17 cellular contexts compared by ENCODE assay signal in the genomic region with DNA sequence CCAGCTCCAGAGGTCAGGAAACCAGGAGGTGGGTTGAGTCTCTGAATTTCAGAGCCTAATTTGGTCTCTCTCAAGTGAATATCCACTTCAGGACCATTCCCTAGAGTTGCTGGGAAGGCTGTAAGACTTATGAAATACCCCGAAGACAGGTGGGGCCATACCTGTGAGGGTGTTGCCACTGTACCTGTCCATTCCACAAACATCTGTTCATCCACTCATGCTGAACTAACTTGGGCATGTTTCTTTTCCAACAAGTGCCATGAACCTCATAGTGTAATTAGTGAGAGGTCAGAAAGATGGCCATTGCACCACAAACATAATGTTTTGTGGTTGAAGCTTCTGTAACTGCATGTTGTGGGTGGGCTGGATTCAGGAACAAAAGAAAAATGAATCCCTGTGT. TPM values are rescaled to one million over a fixed set of nuclear protein-coding genes. Genes with fewer than 3 reads are reported as not detected.
DNase-seq lines count a peak whose midpoint lies in the region; ATAC-seq, FAIRE-seq and TF ChIP-seq lines count a peak whose summit lies in the region.
"Had no signal": no experiment of that assay in that cellular context is flagged by ENCODE, and none has a peak within 500 bp of the region (broad histone marks: within the 10 kb centered on the region; RNA-seq: fewer than 3 reads in every experiment).

No MANE protein-coding gene starts in this region.

- CTCF ChIA-PET in activated CD8-positive, alpha-beta T cell treated with anti-CD3 and anti-CD28 coated beads for 36 hours (lab: Charles Lee), result interaction anchor here (0.8 to 2.5 kb wide), 5 partner anchors 9 to 81 kb away, joined by 3 to 14 read pairs (median 4); no protein-coding TSS in a partner anchor
- CTCF ChIA-PET in activated CD8-positive, alpha-beta T cell treated with anti-CD3 and anti-CD28 coated beads, Interleukin-2, amount 10 ng/mL, durations not matched to agents 7 days and 5 days (lab: Charles Lee), result interaction anchor here (0.7 to 3.6 kb wide), 4 partner anchors 18 to 81 kb away, joined by 3 to 14 read pairs (median 8); no protein-coding TSS in a partner anchor
- CTCF ChIA-PET in K562 (lab: Yijun Ruan, JAX; ENCODE audit: low intra/inter-chr PET ratio), result no interaction called here

- H3K79me2 ChIP-seq in Loucy (ENCODE audit: insufficient read depth, low read length), result peaks cover 100% of the 10 kb centered on the region
- peaks cover 100% of the 10 kb centered on the region for H3K79me2 ChIP-seq in K562 (ENCODE audit: control insufficient read depth, insufficient read depth, low read length)
- peaks cover 57% of the 10 kb centered on the region for H3K79me2 ChIP-seq in trophoblast cell (ENCODE audit: control insufficient read depth, insufficient read depth, low read length, poor library complexity)

- no peak overlapping the region for H2BK12ac ChIP-seq in trophoblast cell (ENCODE audit: low read length)

- H3K4me3 ChIP-seq in Loucy (ENCODE audit: low read length, poor library complexity, severe bottlenecking) (peak overlapping the region; percentile 22), K562 (no peak overlapping the region), trophoblast cell (ENCODE audit: low read depth, low read length) (no peak overlapping the region), spleen (no peak overlapping the region)
- H3K4me3 ChIP-seq: A549, right atrium auricular region had no signal

- no peak overlapping the region for H4K8ac ChIP-seq in trophoblast cell (ENCODE audit: low read depth, low read length)

- H3K4me2 ChIP-seq in Loucy (ENCODE audit: low read depth, low read length, poor library complexity, severe bottlenecking), result peak overlapping the region; percentile 63
- H3K4me2 ChIP-seq in K562 (ENCODE audit: insufficient read depth, low read length), result no peak overlapping the region
- no peak overlapping the region for H3K4me2 ChIP-seq in trophoblast cell (ENCODE audit: low read length)
- H3K4me2 ChIP-seq: A549 had no signal

- no peak overlapping the region for H4K12ac ChIP-seq in trophoblast cell (ENCODE audit: low read depth, low read length)

- H3K9me2 ChIP-seq in Loucy (replicated peaks; ENCODE audit: low read depth, low read length), result no peaks in the 10 kb centered on the region

- peak overlapping the region; percentile 96 for H3K4ac ChIP-seq in trophoblast cell (ENCODE audit: low read depth, low read length)

- peaks cover 89% of the 10 kb centered on the region for H4K20me1 ChIP-seq in Loucy (ENCODE audit: insufficient read depth, low read length, poor library complexity, severe bottlenecking)
- peaks cover 61% of the 10 kb centered on the region for H4K20me1 ChIP-seq in K562 (replicated peaks; ENCODE audit: control insufficient read depth, insufficient read depth, low read length)

- H3K4me1 ChIP-seq in Loucy (ENCODE audit: insufficient read depth, low read length, poor library complexity, severe bottlenecking) (peaks cover 48% of the 10 kb centered on the region), K562 (replicated peaks in 1 of 2; ENCODE audit: control insufficient read depth in 2 of 2, insufficient read depth in 2 of 2, low read length in 2 of 2) (peaks cover 31 to 36% of the 10 kb centered on the region in 2 experiments; a peak in 4 of 5 replicates), trophoblast cell (ENCODE audit: control insufficient read depth in 1 of 2, insufficient read depth in 2 of 2, low read length in 2 of 2) (no peaks in the 10 kb centered on the region), spleen (peaks cover 43 to 100% (median 94%) of the 10 kb centered on the region in 6 donors)

- WGBS in K562 (ENCODE audit: insufficient coverage, low coverage, missing lambda C conversion rate), result 100% methylated on average over 1 of the region's 1 CpG
- no CpG with 5 or more reads among the region's 1 CpG for WGBS in trophoblast cell (ENCODE audit: extremely low coverage, insufficient coverage, insufficient read length)
- WGBS in spleen, 5 donors, result 60 to 96% (median 82%) methylated on average over 1 of the region's 1 CpG

- intact Hi-C loops in activated CD8-positive, alpha-beta T cell treated with anti-CD3 and anti-CD28 coated beads for 36 hours (cut with micrococcal nuclease), result no loop called here
- intact Hi-C loops in K562 (cut with micrococcal nuclease) (no loop called here), spleen (cut with DNase I; ENCODE audit: low total_unique reads) (no loop called here)

- no peak overlapping the region for H4K91ac ChIP-seq in trophoblast cell (ENCODE audit: low read depth, low read length)

- no peak for DNase-seq in activated CD8-positive, alpha-beta T cell treated with anti-CD3 and anti-CD28 coated beads for 36 hours
- no peak for DNase-seq in activated CD8-positive, alpha-beta T cell treated with anti-CD3 and anti-CD28 coated beads, Interleukin-2, amount 10 ng/mL, durations not matched to agents 7 days and 5 days
- DNase-seq in K562 (ENCODE audit: extremely low read depth in 1 of 4, low spot score in 3 of 4), result peak in 1 of 4 experiments; percentile 4
- peak in 1 of 2 donors; percentile 41 for DNase-seq in trophoblast cell
- no peak for DNase-seq in HuH-7.5 (ENCODE audit: low spot score)
- DNase-seq in spleen, result no peak
- DNase-seq: mesendoderm, NCI-H2081 treated with DMSO at 0.1 percent for 48 hours, NCI-H69, RPMI8226, T-cell, WERI-Rb-1 had no signal

- H3F3A ChIP-seq in Loucy (ENCODE audit: low read depth), result no peaks in the 10 kb centered on the region

- H2BK5ac ChIP-seq in trophoblast cell (ENCODE audit: low read depth, low read length, poor library complexity), result no peak overlapping the region

- H3K9me3 ChIP-seq in Loucy (ENCODE audit: insufficient read depth, low read depth, low read length) (no peaks in the 10 kb centered on the region), K562 (replicated peaks; ENCODE audit: control insufficient read depth, insufficient read depth, low read depth, low read length) (no peaks in the 10 kb centered on the region), trophoblast cell (ENCODE audit: insufficient read depth, low read depth, low read length) (no peaks in the 10 kb centered on the region), spleen (no peaks in the 10 kb centered on the region)
- H3K9me3 ChIP-seq: A549, right atrium auricular region had no signal

- H3K4me1 Mint-ChIP-seq in activated CD8-positive, alpha-beta T cell treated with anti-CD3 and anti-CD28 coated beads for 36 hours (ENCODE audit: low read depth), result peaks cover 56% of the 10 kb centered on the region
- H3K4me1 Mint-ChIP-seq in activated CD8-positive, alpha-beta T cell treated with anti-CD3 and anti-CD28 coated beads, Interleukin-2, amount 10 ng/mL, durations not matched to agents 7 days and 5 days (ENCODE audit: low read depth), result peaks cover 49% of the 10 kb centered on the region

- POLR2A ChIA-PET in activated CD8-positive, alpha-beta T cell treated with anti-CD3 and anti-CD28 coated beads for 36 hours (lab: Charles Lee), result interaction anchor here (0.6 to 3.7 kb wide), 19 partner anchors 9 to 499 kb away, joined by 3 to 22 read pairs (median 3); no protein-coding TSS in a partner anchor
- POLR2A ChIA-PET in activated CD8-positive, alpha-beta T cell treated with anti-CD3 and anti-CD28 coated beads, Interleukin-2, amount 10 ng/mL, durations not matched to agents 7 days and 5 days (lab: Charles Lee), result interaction anchor here (0.8 to 1.8 kb wide), 2 partner anchors 9 to 30 kb away, joined by 3 to 5 read pairs; no protein-coding TSS in a partner anchor
- POLR2A ChIA-PET in K562 (lab: Yijun Ruan, JAX), result interaction anchor here (0.7 kb wide), 1 partner anchor 10 kb away, joined by 6 read pairs; no protein-coding TSS in a partner anchor

- H3K36me3 ChIP-seq in Loucy (ENCODE audit: insufficient read depth, low read length) (peaks cover 40% of the 10 kb centered on the region), K562 (ENCODE audit: control insufficient read depth, insufficient read depth, low read length) (peaks cover 68% of the 10 kb centered on the region), trophoblast cell (ENCODE audit: control insufficient read depth in 1 of 2, insufficient read depth in 2 of 2, low read length in 2 of 2) (peaks cover 16 to 27% of the 10 kb centered on the region in 2 experiments), spleen (peaks cover 0 to 51% (median 8%) of the 10 kb centered on the region in 6 donors)

- no peaks in the 10 kb centered on the region for H3K9me3 Mint-ChIP-seq in activated CD8-positive, alpha-beta T cell treated with anti-CD3 and anti-CD28 coated beads for 36 hours
- H3K9me3 Mint-ChIP-seq in activated CD8-positive, alpha-beta T cell treated with anti-CD3 and anti-CD28 coated beads, Interleukin-2, amount 10 ng/mL, durations not matched to agents 7 days and 5 days (ENCODE audit: insufficient read depth), result no peaks in the 10 kb centered on the region
- H3K9me3 Mint-ChIP-seq: T-cell had no signal

- no peak overlapping the region for H3K23ac ChIP-seq in trophoblast cell (ENCODE audit: low read length)

- no peak for FAIRE-seq in K562 (lab: Jason Lieb, UNC)
- FAIRE-seq: A549, colon had no signal

- TF ChIP-seq EP300 in K562 (IDR thresholded peaks at IDR 0.05; ENCODE audit: low read length), result no peak

- no peak for TF ChIP-seq RAD21 in K562 (CRISPR knock-in tag; conservative IDR thresholded peaks at IDR 0.05 in 1 of 2, IDR thresholded peaks at IDR 0.05 in 1 of 2)

- TF ChIP-seq CTCF in activated CD8-positive, alpha-beta T cell treated with anti-CD3 and anti-CD28 coated beads for 36 hours (IDR thresholded peaks at IDR 0.05), result no peak
- TF ChIP-seq CTCF in Loucy (conservative IDR thresholded peaks at IDR 0.05; ENCODE audit: low read length) (no peak), K562 (IDR thresholded peaks at IDR 0.05 in 2 of 3, conservative IDR thresholded peaks at IDR 0.05 in 1 of 3; ENCODE audit: insufficient read depth in 2 of 3, low read depth in 1 of 3, low read length in 3 of 3) (no peak), spleen (IDR thresholded peaks at IDR 0.05 in 8 of 11, conservative IDR thresholded peaks at IDR 0.05 in 3 of 11) (no peak)

- peak overlapping the region; percentile 5 for H3K4me3 Mint-ChIP-seq in activated CD8-positive, alpha-beta T cell treated with anti-CD3 and anti-CD28 coated beads for 36 hours
- no peak overlapping the region for H3K4me3 Mint-ChIP-seq in activated CD8-positive, alpha-beta T cell treated with anti-CD3 and anti-CD28 coated beads, Interleukin-2, amount 10 ng/mL, durations not matched to agents 7 days and 5 days

- no peak for ATAC-seq in activated CD8-positive, alpha-beta T cell treated with anti-CD3 and anti-CD28 coated beads for 36 hours
- no peak for ATAC-seq in activated CD8-positive, alpha-beta T cell treated with anti-CD3 and anti-CD28 coated beads, Interleukin-2, amount 10 ng/mL, durations not matched to agents 7 days and 5 days
- ATAC-seq in K562 (no peak), HG02610 (IDR thresholded peaks at IDR 0.05; ENCODE audit: unreplicated experiment) (no peak)
- ATAC-seq: A549, T-cell had no signal

- H3K27ac Mint-ChIP-seq in activated CD8-positive, alpha-beta T cell treated with anti-CD3 and anti-CD28 coated beads for 36 hours, result peak overlapping the region; percentile 74
- H3K27ac Mint-ChIP-seq in activated CD8-positive, alpha-beta T cell treated with anti-CD3 and anti-CD28 coated beads, Interleukin-2, amount 10 ng/mL, durations not matched to agents 7 days and 5 days, result no peak overlapping the region

- H3K27me3 ChIP-seq in Loucy (ENCODE audit: insufficient read depth, low read length, poor library complexity, severe bottlenecking) (no peaks in the 10 kb centered on the region), K562 (ENCODE audit: control insufficient read depth in 2 of 2, insufficient read depth in 2 of 2, low read length in 2 of 2) (no peaks in the 10 kb centered on the region), trophoblast cell (ENCODE audit: insufficient read depth, low read length) (no peaks in the 10 kb centered on the region), spleen (replicated peaks in 1 of 7) (no peaks in the 10 kb centered on the region)
- H3K27me3 ChIP-seq: right atrium auricular region had no signal

- H2AK5ac ChIP-seq in trophoblast cell (ENCODE audit: low read length), result no peak overlapping the region

- no peak overlapping the region for H3K14ac ChIP-seq in trophoblast cell (ENCODE audit: low read length)

- peaks cover 48% of the 10 kb centered on the region for H3K36me3 Mint-ChIP-seq in activated CD8-positive, alpha-beta T cell treated with anti-CD3 and anti-CD28 coated beads for 36 hours (ENCODE audit: low read depth)
- peaks cover 27% of the 10 kb centered on the region for H3K36me3 Mint-ChIP-seq in activated CD8-positive, alpha-beta T cell treated with anti-CD3 and anti-CD28 coated beads, Interleukin-2, amount 10 ng/mL, durations not matched to agents 7 days and 5 days (ENCODE audit: low read depth)

- H3K27me3 Mint-ChIP-seq in activated CD8-positive, alpha-beta T cell treated with anti-CD3 and anti-CD28 coated beads for 36 hours, result no peaks in the 10 kb centered on the region
- no peaks in the 10 kb centered on the region for H3K27me3 Mint-ChIP-seq in activated CD8-positive, alpha-beta T cell treated with anti-CD3 and anti-CD28 coated beads, Interleukin-2, amount 10 ng/mL, durations not matched to agents 7 days and 5 days (ENCODE audit: low read depth)
- H3K27me3 Mint-ChIP-seq: T-cell had no signal

- H3K27ac ChIP-seq in K562 (ENCODE audit: extremely low read depth, low read depth, low read length) (0 out of 3 replicates have a peak overlapping the region, but pooled peaks have one; percentile 8), trophoblast cell (ENCODE audit: low read depth, low read length) (no peak overlapping the region), spleen (peak overlapping the region in 2 of 8 donors; percentile 0 to 58)
- H3K27ac ChIP-seq: A549, right atrium auricular region, WERI-Rb-1 had no signal

- H2AFZ ChIP-seq in Loucy (ENCODE audit: low read length) (no peak overlapping the region), K562 (ENCODE audit: low read depth, low read length) (no peak overlapping the region), trophoblast cell (ENCODE audit: insufficient read depth, low read length, poor library complexity) (no peak overlapping the region)

- no peak overlapping the region for H2BK120ac ChIP-seq in trophoblast cell (ENCODE audit: insufficient read depth, low read length, poor library complexity)

- in situ Hi-C loops in K562 (cut with MboI), result no loop called here

- no TSS peak for BruUV-seq in K562 (replicated peaks; lab: Mats Ljungman, UMichigan)

- no peak for TF ChIP-seq POLR2A in K562 (conservative IDR thresholded peaks at IDR 0.05)
- no peak for TF ChIP-seq POLR2A in spleen (IDR thresholded peaks at IDR 0.05)

- peak overlapping the region; percentile 26 for H3K9ac ChIP-seq in Loucy (ENCODE audit: low read depth, low read length, poor library complexity, severe bottlenecking)
- H3K9ac ChIP-seq in K562 (ENCODE audit: insufficient read depth in 1 of 2, low read depth in 2 of 2, low read length in 2 of 2), result no peak overlapping the region
- no peak overlapping the region for H3K9ac ChIP-seq in trophoblast cell (ENCODE audit: low read length)

- H3K79me1 ChIP-seq in trophoblast cell (ENCODE audit: low read length), result no peaks in the 10 kb centered on the region

- peaks cover 8% of the 10 kb centered on the region for H3K9me1 ChIP-seq in K562 (ENCODE audit: control insufficient read depth, insufficient read depth, low read length)

- no peak overlapping the region for H3K18ac ChIP-seq in trophoblast cell (ENCODE audit: low read length)

RNA-seq across cellular contexts. Expression of gene ILF3, which starts 7.8 kb away (rescaled TPM):
- total RNA-seq in activated CD8-positive, alpha-beta T cell treated with anti-CD3 and anti-CD28 coated beads for 36 hours, result 100 to 1,000 TPM; 435 to 450 TPM
- total RNA-seq in activated CD8-positive, alpha-beta T cell treated with anti-CD3 and anti-CD28 coated beads, Interleukin-2, amount 10 ng/mL, durations not matched to agents 7 days and 5 days, result 100 to 1,000 TPM; 407 to 408 TPM
- 430 and 677 TPM in 2 replicates for total RNA-seq in K562 (2011; cell fraction: chromatin; rRNA removed; ENCODE audit: low replicate concordance)
- total RNA-seq in K562 (2011; cell fraction: nucleolus; rRNA removed), result 329 and 377 TPM in 2 replicates
- total RNA-seq in K562 (2011; cell fraction: nucleoplasm; rRNA removed), result 305 and 307 TPM in 2 replicates
- total RNA-seq in K562 (2014; rRNA removed), result 141 and 169 TPM in 2 replicates
- 122 and 125 TPM in 2 replicates for total RNA-seq in K562 (2014; rRNA removed; fragmentation: Illumina TruSeq; extraction: Trizol)
- total RNA-seq in K562 (2015; rRNA removed; fragmentation: Illumina TruSeq; extraction: Trizol), result 179 and 183 TPM in 2 replicates
- 408 and 453 TPM in 2 replicates for total RNA-seq in K562 (2021)
- 175 and 376 TPM in 2 replicates for polyA plus RNA-seq in K562 (2011; rRNA removed)
- polyA plus RNA-seq in K562 (2011; cell fraction: cytosol; rRNA removed), result 127 and 144 TPM in 2 replicates
- 442 and 520 TPM in 2 replicates for polyA plus RNA-seq in K562 (2011; cell fraction: nucleus; rRNA removed)
- polyA plus RNA-seq in K562 (2012), result 205 and 346 TPM in 2 replicates
- 342 and 395 TPM in 2 replicates for polyA plus RNA-seq in K562 (2014; fragmentation: Illumina TruSeq; extraction: Trizol)
- polyA plus RNA-seq in K562 (2014; fragmentation: Nextera tagmentation; extraction: Ambion mirVana), result 10 to 100 TPM; 26.0 to 27.5 TPM
- 231 and 240 TPM in 2 replicates for polyA plus RNA-seq in K562 (2014; rRNA removed)
- polyA minus RNA-seq in K562 (2011; rRNA and poly(A)+ RNA removed), result 144 and 225 TPM in 2 replicates
- 105 and 160 TPM in 2 replicates for polyA minus RNA-seq in K562 (2011; cell fraction: cytosol; rRNA and poly(A)+ RNA removed)
- polyA minus RNA-seq in K562 (2011; cell fraction: nucleus; rRNA and poly(A)+ RNA removed), result 106 and 132 TPM in 2 replicates
- polyA plus RNA-seq in trophoblast cell (2013), result 200 and 209 TPM in 2 replicates
- 100 to 1,000 TPM; 150 to 264 (median 221) TPM for total RNA-seq in spleen
- polyA plus RNA-seq in spleen, result 100 to 1,000 TPM in 2 of 3 donors, 10 to 100 TPM in 1; 82.9 to 152 (median 143) TPM

RNA-seq across cellular contexts. Expression of gene SLC44A2, which starts 36.6 kb away (rescaled TPM):
- total RNA-seq in activated CD8-positive, alpha-beta T cell treated with anti-CD3 and anti-CD28 coated beads for 36 hours, result 10 to 100 TPM; 66.0 to 71.4 TPM
- 100 to 1,000 TPM; 112 to 121 TPM for total RNA-seq in activated CD8-positive, alpha-beta T cell treated with anti-CD3 and anti-CD28 coated beads, Interleukin-2, amount 10 ng/mL, durations not matched to agents 7 days and 5 days
- 37.8 and 63.7 TPM in 2 replicates for total RNA-seq in K562 (2011; cell fraction: chromatin; rRNA removed; ENCODE audit: low replicate concordance)
- 41.6 and 41.7 TPM in 2 replicates for total RNA-seq in K562 (2011; cell fraction: nucleolus; rRNA removed)
- total RNA-seq in K562 (2011; cell fraction: nucleoplasm; rRNA removed), result 44.4 and 57.3 TPM in 2 replicates
- total RNA-seq in K562 (2014; rRNA removed), result 6.8 and 14.4 TPM in 2 replicates
- 6.2 and 6.5 TPM in 2 replicates for total RNA-seq in K562 (2014; rRNA removed; fragmentation: Illumina TruSeq; extraction: Trizol)
- 8.0 and 8.1 TPM in 2 replicates for total RNA-seq in K562 (2015; rRNA removed; fragmentation: Illumina TruSeq; extraction: Trizol)
- total RNA-seq in K562 (2021), result 30.2 and 34.2 TPM in 2 replicates
- 15.1 and 23.3 TPM in 2 replicates for polyA plus RNA-seq in K562 (2011; rRNA removed)
- polyA plus RNA-seq in K562 (2011; cell fraction: cytosol; rRNA removed), result 22.5 and 26.7 TPM in 2 replicates
- polyA plus RNA-seq in K562 (2011; cell fraction: nucleus; rRNA removed), result 44.7 and 54.4 TPM in 2 replicates
- 29.6 and 49.8 TPM in 2 replicates for polyA plus RNA-seq in K562 (2012)
- 26.3 and 33.0 TPM in 2 replicates for polyA plus RNA-seq in K562 (2014; fragmentation: Illumina TruSeq; extraction: Trizol)
- 1 to 10 TPM; 1.1 to 2.3 TPM for polyA plus RNA-seq in K562 (2014; fragmentation: Nextera tagmentation; extraction: Ambion mirVana)
- 12.4 and 16.7 TPM in 2 replicates for polyA plus RNA-seq in K562 (2014; rRNA removed)
- 18.5 and 22.8 TPM in 2 replicates for polyA minus RNA-seq in K562 (2011; rRNA and poly(A)+ RNA removed)
- polyA minus RNA-seq in K562 (2011; cell fraction: cytosol; rRNA and poly(A)+ RNA removed), result 18.0 and 33.3 TPM in 2 replicates
- 7.8 and 11.1 TPM in 2 replicates for polyA minus RNA-seq in K562 (2011; cell fraction: nucleus; rRNA and poly(A)+ RNA removed)
- 232 and 244 TPM in 2 replicates for polyA plus RNA-seq in trophoblast cell (2013)
- 100 to 1,000 TPM; 199 to 358 (median 274) TPM for total RNA-seq in spleen
- 100 to 1,000 TPM; 108 to 128 (median 125) TPM for polyA plus RNA-seq in spleen

RNA-seq across cellular contexts. Expression of gene QTRT1, which starts 39.3 kb away (rescaled TPM):
- total RNA-seq in activated CD8-positive, alpha-beta T cell treated with anti-CD3 and anti-CD28 coated beads for 36 hours, result 10 to 100 TPM; 56.8 to 61.8 TPM
- total RNA-seq in activated CD8-positive, alpha-beta T cell treated with anti-CD3 and anti-CD28 coated beads, Interleukin-2, amount 10 ng/mL, durations not matched to agents 7 days and 5 days, result 10 to 100 TPM; 36.5 to 36.6 TPM
- total RNA-seq in K562 (2011; cell fraction: chromatin; rRNA removed; ENCODE audit: low replicate concordance), result 34.3 and 114 TPM in 2 replicates
- 106 TPM in 2 replicates for total RNA-seq in K562 (2011; cell fraction: nucleolus; rRNA removed)
- total RNA-seq in K562 (2011; cell fraction: nucleoplasm; rRNA removed), result 68.0 and 71.0 TPM in 2 replicates
- 34.6 and 43.6 TPM in 2 replicates for total RNA-seq in K562 (2014; rRNA removed)
- 7.1 and 10.4 TPM in 2 replicates for total RNA-seq in K562 (2014; rRNA removed; fragmentation: Illumina TruSeq; extraction: Trizol)
- 32.8 and 33.7 TPM in 2 replicates for total RNA-seq in K562 (2015; rRNA removed; fragmentation: Illumina TruSeq; extraction: Trizol)
- total RNA-seq in K562 (2021), result 63.5 and 63.6 TPM in 2 replicates
- polyA plus RNA-seq in K562 (2011; rRNA removed), result 30.5 and 46.6 TPM in 2 replicates
- 37.2 and 62.5 TPM in 2 replicates for polyA plus RNA-seq in K562 (2011; cell fraction: cytosol; rRNA removed)
- 188 and 308 TPM in 2 replicates for polyA plus RNA-seq in K562 (2011; cell fraction: nucleus; rRNA removed)
- 29.4 and 72.1 TPM in 2 replicates for polyA plus RNA-seq in K562 (2012)
- polyA plus RNA-seq in K562 (2014; fragmentation: Illumina TruSeq; extraction: Trizol), result 19.3 and 44.0 TPM in 2 replicates
- 1 to 10 TPM; 1.2 to 6.2 TPM for polyA plus RNA-seq in K562 (2014; fragmentation: Nextera tagmentation; extraction: Ambion mirVana)
- polyA plus RNA-seq in K562 (2014; rRNA removed), result 65.5 and 77.8 TPM in 2 replicates
- polyA minus RNA-seq in K562 (2011; rRNA and poly(A)+ RNA removed), result 6.0 and 7.7 TPM in 2 replicates
- 15.5 and 16.8 TPM in 2 replicates for polyA minus RNA-seq in K562 (2011; cell fraction: cytosol; rRNA and poly(A)+ RNA removed)
- polyA minus RNA-seq in K562 (2011; cell fraction: nucleus; rRNA and poly(A)+ RNA removed), result 19.0 and 26.1 TPM in 2 replicates
- 8.4 and 8.7 TPM in 2 replicates for polyA plus RNA-seq in trophoblast cell (2013)
- 10 to 100 TPM; 20.6 to 49.4 (median 33.6) TPM for total RNA-seq in spleen
- 100 to 1,000 TPM in 2 of 3 donors, 10 to 100 TPM in 1; 65.3 to 114 (median 111) TPM for polyA plus RNA-seq in spleen

RNA-seq across cellular contexts. Expression of gene DNM2, which starts 55.9 kb away (rescaled TPM):
- total RNA-seq in activated CD8-positive, alpha-beta T cell treated with anti-CD3 and anti-CD28 coated beads for 36 hours, result 100 to 1,000 TPM; 151 to 153 TPM
- 100 to 1,000 TPM; 239 to 240 TPM for total RNA-seq in activated CD8-positive, alpha-beta T cell treated with anti-CD3 and anti-CD28 coated beads, Interleukin-2, amount 10 ng/mL, durations not matched to agents 7 days and 5 days
- total RNA-seq in K562 (2011; cell fraction: chromatin; rRNA removed; ENCODE audit: low replicate concordance), result 612 and 1,251 TPM in 2 replicates
- 540 and 557 TPM in 2 replicates for total RNA-seq in K562 (2011; cell fraction: nucleolus; rRNA removed)
- total RNA-seq in K562 (2011; cell fraction: nucleoplasm; rRNA removed), result 513 and 610 TPM in 2 replicates
- total RNA-seq in K562 (2014; rRNA removed) (77.1 and 94.4 TPM in 2 replicates), K562 (2014; rRNA removed; fragmentation: Illumina TruSeq; extraction: Trizol) (53.2 and 53.5 TPM in 2 replicates), K562 (2015; rRNA removed; fragmentation: Illumina TruSeq; extraction: Trizol) (66.6 and 67.2 TPM in 2 replicates), K562 (2021) (153 and 161 TPM in 2 replicates), spleen (100 to 1,000 TPM; 175 to 298 (median 197) TPM)
- polyA plus RNA-seq in K562 (2011; rRNA removed) (72.6 and 122 TPM in 2 replicates), K562 (2014; fragmentation: Illumina TruSeq; extraction: Trizol) (93.5 and 112 TPM in 2 replicates), K562 (2014; fragmentation: Nextera tagmentation; extraction: Ambion mirVana) (1 to 10 TPM; 2.2 to 2.4 TPM), K562 (2014; rRNA removed) (88.8 and 104 TPM in 2 replicates), spleen (100 to 1,000 TPM in 1 of 3 donors, 10 to 100 TPM in 2; 57.1 to 104 (median 89.0) TPM)
- polyA plus RNA-seq in K562 (2011; cell fraction: cytosol; rRNA removed), result 66.0 and 77.5 TPM in 2 replicates
- polyA plus RNA-seq in K562 (2011; cell fraction: nucleus; rRNA removed), result 343 and 372 TPM in 2 replicates
- polyA plus RNA-seq in K562 (2012), result 121 and 177 TPM in 2 replicates
- 138 and 139 TPM in 2 replicates for polyA minus RNA-seq in K562 (2011; rRNA and poly(A)+ RNA removed)
- polyA minus RNA-seq in K562 (2011; cell fraction: cytosol; rRNA and poly(A)+ RNA removed), result 108 and 150 TPM in 2 replicates
- polyA minus RNA-seq in K562 (2011; cell fraction: nucleus; rRNA and poly(A)+ RNA removed), result 314 and 488 TPM in 2 replicates
- 95.3 and 98.4 TPM in 2 replicates for polyA plus RNA-seq in trophoblast cell (2013)
